ENCODE assay signal across 8 cellular contexts in genomic region chr10:93702278-93703001, GRCh38. TPM values are rescaled to one million over a fixed set of nuclear protein-coding genes. Genes with fewer than 3 reads are reported as not detected.
DNase-seq lines count a peak whose midpoint lies in the region; ATAC-seq and TF ChIP-seq lines count a peak whose summit lies in the region.

TSS of gene FRA10AC1 (minus strand) at chr10:93702592. CDS start at chr10:93700106, 2,486 bp downstream.

- TF ChIP-seq RAD21 in SK-N-SH (IDR thresholded peaks at IDR 0.05; ENCODE audit: low read length): peak; percentile 75

- DNase-seq in GM10266 (ENCODE audit: extremely low spot score) (peak; percentile 83), HFFc6 (peak; percentile 93), NB4 (ENCODE audit: low read depth) (peak; percentile 98), SK-N-SH (peak; percentile 89), Right ventricle myocardium inferior (ENCODE audit: missing footprints) (peak; percentile 96), osteocyte (ENCODE audit: extremely low spot score, unreplicated experiment) (peak; percentile 98)
- DNase-seq in activated naive CD4-positive, alpha-beta T cell treated with anti-CD3 and anti-CD28 coated beads, Interleukin-2, amount 50 U/mL, for 72 hours (ENCODE audit: low spot score in 2 of 2): peak; percentile 91 to 93

- peak within 1 kb of the TSS; percentile 95 for H3K4me2 ChIP-seq in SK-N-SH

- H3K27me3 ChIP-seq in SK-N-SH (ENCODE audit: insufficient read depth): no peaks in the 10 kb centered on the region
- H3K27me3 ChIP-seq in thymus (ENCODE audit: control insufficient read depth, insufficient read depth): no peaks in the 10 kb centered on the region

- H3K36me3 Mint-ChIP-seq in HFFc6 (ENCODE audit: low read depth) (peaks cover 1% of the 10 kb centered on the region; the same call in 1 of the 2 replicates), osteocyte (ENCODE audit: unreplicated experiment) (peaks cover 5% of the 10 kb centered on the region)
- H3K36me3 Mint-ChIP-seq in activated naive CD4-positive, alpha-beta T cell treated with anti-CD3 and anti-CD28 coated beads, Interleukin-2, amount 50 U/mL, for 72 hours: peaks cover 1% of the 10 kb centered on the region in 2 donors

- CTCF ChIA-PET in SK-N-SH (lab: Yijun Ruan, JAX): interaction anchor here (0.6 to 9.3 kb wide), 38 partner anchors 10 to 769 kb away, joined by 3 to 108 read pairs (median 4); partner anchors contain the start of gene SLC35G1

- H3K4me1 Mint-ChIP-seq in HFFc6 (ENCODE audit: low read depth) (no peaks in the 10 kb centered on the region), osteocyte (ENCODE audit: unreplicated experiment) (peaks cover 4% of the 10 kb centered on the region)

- peaks cover 13% of the 10 kb centered on the region; the same call in 1 of the 2 replicates for H3K79me2 ChIP-seq in SK-N-SH (ENCODE audit: insufficient read depth)

- peak; percentile 93 to 94 for ATAC-seq in activated naive CD4-positive, alpha-beta T cell treated with anti-CD3 and anti-CD28 coated beads, Interleukin-2, amount 50 U/mL, for 72 hours
- ATAC-seq in Right ventricle myocardium inferior: peak; percentile 98

- peak within 1 kb of the TSS; percentile 89 for H3K9ac ChIP-seq in SK-N-SH

- H3K27ac Mint-ChIP-seq in HFFc6: no peak within 1 kb of the TSS
- H3K27ac Mint-ChIP-seq in activated naive CD4-positive, alpha-beta T cell treated with anti-CD3 and anti-CD28 coated beads, Interleukin-2, amount 50 U/mL, for 72 hours: no peak within 1 kb of the TSS
- no peak within 1 kb of the TSS for H3K27ac Mint-ChIP-seq in osteocyte (ENCODE audit: unreplicated experiment)

- peak; percentile 45 for TF ChIP-seq POLR2A in NB4 (IDR thresholded peaks at IDR 0.05; ENCODE audit: extremely low read depth, insufficient read length)

- H3K27me3 Mint-ChIP-seq in HFFc6 (ENCODE audit: insufficient read depth) (no peaks in the 10 kb centered on the region), osteocyte (ENCODE audit: unreplicated experiment) (no peaks in the 10 kb centered on the region)

- peaks cover 9% of the 10 kb centered on the region for H3F3A ChIP-seq in SK-N-SH (replicated peaks; ENCODE audit: insufficient read depth)

- peak in 1 of 2 experiments; percentile 73; a peak in 1 of 4 replicates for TF ChIP-seq EP300 in SK-N-SH (IDR thresholded peaks at IDR 0.05; ENCODE audit: borderline replicate concordance in 1 of 2, low read depth in 1 of 2, low read length in 1 of 2)

- H3K27ac ChIP-seq in SK-N-SH (ENCODE audit: low read depth in 2 of 2, low read length in 1 of 2) (peak within 1 kb of the TSS; percentile 86 to 99), thymus (ENCODE audit: low read depth) (peak within 1 kb of the TSS; percentile 90)

- TF ChIP-seq CTCF in GM10266 (IDR thresholded peaks at IDR 0.05; ENCODE audit: control insufficient read depth, insufficient read depth, low read depth, missing control alignments): peak; percentile 59
- TF ChIP-seq CTCF in HFFc6 (IDR thresholded peaks at IDR 0.05): peak; percentile 67
- TF ChIP-seq CTCF in NB4 (IDR thresholded peaks at IDR 0.05; ENCODE audit: low read depth, low read length): peak; percentile 49
- TF ChIP-seq CTCF in SK-N-SH (IDR thresholded peaks at IDR 0.05): peak; percentile 69
- peak; percentile 73 for TF ChIP-seq CTCF in osteocyte (IDR thresholded peaks at IDR 0.05)

- H3K4me3 Mint-ChIP-seq in HFFc6: no peak within 1 kb of the TSS
- no peak within 1 kb of the TSS for H3K4me3 Mint-ChIP-seq in osteocyte (ENCODE audit: unreplicated experiment)

- H3K9me3 ChIP-seq in SK-N-SH (no peaks in the 10 kb centered on the region), thymus (ENCODE audit: control insufficient read depth) (no peaks in the 10 kb centered on the region)

- H3K9me3 Mint-ChIP-seq in HFFc6 (no peaks in the 10 kb centered on the region), osteocyte (ENCODE audit: unreplicated experiment) (no peaks in the 10 kb centered on the region)
- no peaks in the 10 kb centered on the region for H3K9me3 Mint-ChIP-seq in activated naive CD4-positive, alpha-beta T cell treated with anti-CD3 and anti-CD28 coated beads, Interleukin-2, amount 50 U/mL, for 72 hours

- H3K4me3 ChIP-seq in NB4 (ENCODE audit: low read depth, low read length): peak within 1 kb of the TSS; percentile 88
- peak within 1 kb of the TSS; percentile 79 to 91 for H3K4me3 ChIP-seq in SK-N-SH (ENCODE audit: low read depth in 2 of 2, low read length in 1 of 2)
- peak within 1 kb of the TSS; percentile 83 for H3K4me3 ChIP-seq in thymus (ENCODE audit: low read length)

- 1% methylated on average over 48 of the region's 51 CpGs for whole genome bisulfite sequencing in SK-N-SH (ENCODE audit: low lambda C conversion rate)
- WGBS in thymus: under 1% methylated on average over 51 of the region's 51 CpGs

- H3K4me1 ChIP-seq in SK-N-SH (ENCODE audit: control insufficient read depth in 1 of 2, insufficient read depth in 2 of 2, low read depth in 1 of 2, low read length in 1 of 2): peaks cover 0 to 4% of the 10 kb centered on the region in 2 experiments; a peak in 3 of 4 replicates
- peaks cover 5% of the 10 kb centered on the region for H3K4me1 ChIP-seq in thymus (ENCODE audit: control insufficient read depth, insufficient read depth, low read length)

- H3K36me3 ChIP-seq in SK-N-SH (replicated peaks in 1 of 2; ENCODE audit: control insufficient read depth in 1 of 2, insufficient read depth in 2 of 2, low read length in 1 of 2) (peaks cover 21 to 23% of the 10 kb centered on the region in 2 experiments), thymus (ENCODE audit: control insufficient read depth, insufficient read depth) (no peaks in the 10 kb centered on the region)

- H4K20me1 ChIP-seq in SK-N-SH (ENCODE audit: insufficient read depth): no peaks in the 10 kb centered on the region

- POLR2A ChIA-PET in SK-N-SH (lab: Yijun Ruan, JAX): interaction anchor here (0.7 to 2.0 kb wide), 7 partner anchors 10 to 156 kb away, joined by 3 to 22 read pairs (median 5); no protein-coding TSS in a partner anchor

- H2AFZ ChIP-seq in SK-N-SH (ENCODE audit: low read depth): peak within 1 kb of the TSS; percentile 100

- H3K9me2 ChIP-seq in SK-N-SH: no peaks in the 10 kb centered on the region

- intact Hi-C loops in Right ventricle myocardium inferior (cut with DNase I): loop anchor here (2.0 kb wide), 1 partner anchor 112 kb away; no protein-coding TSS in a partner anchor

TF ChIP-seq in SK-N-SH, 30 proteins besides CTCF, POLR2A, EP300 and RAD21 (continues in another document):
- TF ChIP-seq GATA2 (CRISPR knock-in tag; IDR thresholded peaks at IDR 0.05) (peak; percentile 53), CHD2 (IDR thresholded peaks at IDR 0.05; ENCODE audit: low read length, partially characterized antibody) (peak; percentile 94), SMC3 (IDR thresholded peaks at IDR 0.05; ENCODE audit: low read depth, low read length) (peak; percentile 61), TCF12 (IDR thresholded peaks at IDR 0.05) (peak; percentile 53; the same call in 1 of the 2 replicates), JUND (IDR thresholded peaks at IDR 0.05) (no peak; the same call in 1 of the 2 replicates), PBX3 (IDR thresholded peaks at IDR 0.05) (peak; percentile 51), ELF1 (IDR thresholded peaks at IDR 0.05) (peak; percentile 84), MXI1 (IDR thresholded peaks at IDR 0.05; ENCODE audit: low read depth, low read length) (0 out of 2 replicates have a peak, but pooled peaks have one; percentile 66), EZH2phosphoT487 (IDR thresholded peaks at IDR 0.05; ENCODE audit: borderline replicate concordance, low read depth) (no peak), GABPA (IDR thresholded peaks at IDR 0.05; ENCODE audit: low read depth) (peak; percentile 94), RCOR1 (IDR thresholded peaks at IDR 0.05; ENCODE audit: low read length) (peak; percentile 81), MEF2A (IDR thresholded peaks at IDR 0.05; ENCODE audit: borderline replicate concordance, low read depth) (no peak), MAX (IDR thresholded peaks at IDR 0.05; ENCODE audit: low read depth) (peak; percentile 98)
- TF ChIP-seq, protein P1, sequence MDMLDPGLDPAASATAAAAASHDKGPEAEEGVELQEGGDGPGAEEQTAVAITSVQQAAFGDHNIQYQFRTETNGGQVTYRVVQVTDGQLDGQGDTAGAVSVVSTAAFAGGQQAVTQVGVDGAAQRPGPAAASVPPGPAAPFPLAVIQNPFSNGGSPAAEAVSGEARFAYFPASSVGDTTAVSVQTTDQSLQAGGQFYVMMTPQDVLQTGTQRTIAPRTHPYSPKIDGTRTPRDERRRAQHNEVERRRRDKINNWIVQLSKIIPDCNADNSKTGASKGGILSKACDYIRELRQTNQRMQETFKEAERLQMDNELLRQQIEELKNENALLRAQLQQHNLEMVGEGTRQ (IDR thresholded peaks at IDR 0.05; ENCODE audit: borderline replicate concordance, low read depth, low read length): peak; percentile 53; the same call in 1 of the 2 replicates
- TF ChIP-seq, protein P2, sequence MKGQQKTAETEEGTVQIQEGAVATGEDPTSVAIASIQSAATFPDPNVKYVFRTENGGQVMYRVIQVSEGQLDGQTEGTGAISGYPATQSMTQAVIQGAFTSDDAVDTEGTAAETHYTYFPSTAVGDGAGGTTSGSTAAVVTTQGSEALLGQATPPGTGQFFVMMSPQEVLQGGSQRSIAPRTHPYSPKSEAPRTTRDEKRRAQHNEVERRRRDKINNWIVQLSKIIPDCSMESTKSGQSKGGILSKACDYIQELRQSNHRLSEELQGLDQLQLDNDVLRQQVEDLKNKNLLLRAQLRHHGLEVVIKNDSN (IDR thresholded peaks at IDR 0.05; ENCODE audit: borderline replicate concordance, low read depth): peak; percentile 82

RNA-seq across cellular contexts. Expression of gene FRA10AC1, which starts in this region (rescaled TPM):
- 10 to 100 TPM in 2 of 6 experiments, 1 to 10 TPM in 4; 8.3 to 10.7 (median 9.2) TPM for total RNA-seq in HFFc6 (2021; fragmentation: NEBNext Ultra II Directional; extraction: Animal tissue kit (Norgen Biotek cat#: 25700))
- polyA plus RNA-seq in SK-N-SH (2012; rRNA removed): 3.9 and 4.1 TPM in 2 replicates
- 3.1 and 4.9 TPM in 2 replicates for polyA plus RNA-seq in SK-N-SH (2012; cell fraction: cytosol; rRNA removed)
- polyA plus RNA-seq in SK-N-SH (2012; cell fraction: nucleus; rRNA removed): 12.7 and 13.6 TPM in 2 replicates
- 10 to 100 TPM; 18.5 to 27.0 TPM for total RNA-seq in activated naive CD4-positive, alpha-beta T cell treated with anti-CD3 and anti-CD28 coated beads, Interleukin-2, amount 50 U/mL, for 72 hours
- total RNA-seq in Right ventricle myocardium inferior: 16.8 TPM
- 13.0 and 15.0 TPM in 2 replicates for total RNA-seq in osteocyte
- 20.7 TPM for polyA plus RNA-seq in thymus

Comparison
In these comparisons a context has a peak if more than half of its experiments do, and no peak if none do; other contexts are left out.
1. Peak in every context shown above with its lines: DNase-seq, ATAC-seq, H3K4me3 ChIP-seq and H3K27ac ChIP-seq.